In genomic region chr12:109597795-109598427, GRCh38 we compare ENCODE assay signal across 8 cellular contexts. TPM values are rescaled to one million over a fixed set of nuclear protein-coding genes. Genes with fewer than 3 reads are reported as not detected.
A peak's percentile ranks its signal among the peaks of the same experiment; 100 is the strongest.
DNase-seq lines count a peak whose midpoint lies in the region; ATAC-seq and TF ChIP-seq lines count a peak whose summit lies in the region.

No MANE protein-coding gene starts in this region.

- peaks cover 20% of the 10 kb centered on the region for H3K4me1 Mint-ChIP-seq in activated T-helper 2 cell treated with anti-CD3 and anti-CD28 coated beads, Interferon-gamma antibody, Interleukin-2, Interleukin-4, amounts not matched to agents 10 μg/mL and 5 μg/mL and 100 μg/mL, durations not matched to agents 14 hours and 24 hours and 36 hours (ENCODE audit: low read depth)
- peaks cover 14% of the 10 kb centered on the region for H3K4me1 Mint-ChIP-seq in neural crest cell
- H3K4me1 Mint-ChIP-seq in stimulated activated naive CD8-positive, alpha-beta T cell treated with anti-CD3 and anti-CD28 coated beads, Interleukin-15, amount 100 ng/mL, for 72 hours: peaks cover 32% of the 10 kb centered on the region

- no peaks in the 10 kb centered on the region for H3F3A ChIP-seq in Loucy (ENCODE audit: low read depth)

- no peaks in the 10 kb centered on the region for H3K9me3 ChIP-seq in Loucy (ENCODE audit: insufficient read depth, low read depth, low read length)

- H3K4me1 ChIP-seq in Loucy (ENCODE audit: insufficient read depth, low read length, poor library complexity, severe bottlenecking): peaks cover 19% of the 10 kb centered on the region

- no peaks in the 10 kb centered on the region for H3K79me2 ChIP-seq in Loucy (ENCODE audit: insufficient read depth, low read length)

- H2AFZ ChIP-seq in Loucy (ENCODE audit: low read length): no peak overlapping the region

- no peak overlapping the region for H3K4me3 Mint-ChIP-seq in activated T-helper 2 cell treated with anti-CD3 and anti-CD28 coated beads, Interferon-gamma antibody, Interleukin-2, Interleukin-4, amounts not matched to agents 10 μg/mL and 5 μg/mL and 100 μg/mL, durations not matched to agents 14 hours and 24 hours and 36 hours (ENCODE audit: low read depth)
- H3K4me3 Mint-ChIP-seq in neural crest cell: peak overlapping the region; percentile 40
- H3K4me3 Mint-ChIP-seq in stimulated activated naive CD8-positive, alpha-beta T cell treated with anti-CD3 and anti-CD28 coated beads, Interleukin-15, amount 100 ng/mL, for 72 hours: no peak overlapping the region

- peaks cover 11% of the 10 kb centered on the region for H4K20me1 ChIP-seq in Loucy (ENCODE audit: insufficient read depth, low read length, poor library complexity, severe bottlenecking)

- peak; percentile 89 for TF ChIP-seq CTCF in Loucy (conservative IDR thresholded peaks at IDR 0.05; ENCODE audit: low read length)
- TF ChIP-seq CTCF in fibroblast of pulmonary artery (IDR thresholded peaks at IDR 0.05; ENCODE audit: low read length, missing control alignments): peak; percentile 93
- TF ChIP-seq CTCF in neural crest cell (conservative IDR thresholded peaks at IDR 0.05): peak; percentile 98

- H3K4me3 ChIP-seq in Loucy (ENCODE audit: low read length, poor library complexity, severe bottlenecking): no peak overlapping the region
- no peak overlapping the region for H3K4me3 ChIP-seq in fibroblast of pulmonary artery (replicated peaks; ENCODE audit: low read depth, low read length)

- H3K9me2 ChIP-seq in Loucy (replicated peaks; ENCODE audit: low read depth, low read length): no peaks in the 10 kb centered on the region

- peaks cover 25% of the 10 kb centered on the region for H3K36me3 Mint-ChIP-seq in activated T-helper 2 cell treated with anti-CD3 and anti-CD28 coated beads, Interferon-gamma antibody, Interleukin-2, Interleukin-4, amounts not matched to agents 10 μg/mL and 5 μg/mL and 100 μg/mL, durations not matched to agents 14 hours and 24 hours and 36 hours (ENCODE audit: low read depth)
- peaks cover 2% of the 10 kb centered on the region for H3K36me3 Mint-ChIP-seq in neural crest cell (ENCODE audit: low read depth)

- no peak overlapping the region for H3K9ac ChIP-seq in Loucy (ENCODE audit: low read depth, low read length, poor library complexity, severe bottlenecking)

- H3K27me3 ChIP-seq in Loucy (ENCODE audit: insufficient read depth, low read length, poor library complexity, severe bottlenecking): no peaks in the 10 kb centered on the region

- no peaks in the 10 kb centered on the region for H3K27me3 Mint-ChIP-seq in activated T-helper 2 cell treated with anti-CD3 and anti-CD28 coated beads, Interferon-gamma antibody, Interleukin-2, Interleukin-4, amounts not matched to agents 10 μg/mL and 5 μg/mL and 100 μg/mL, durations not matched to agents 14 hours and 24 hours and 36 hours (ENCODE audit: low read depth)
- H3K27me3 Mint-ChIP-seq in neural crest cell (ENCODE audit: low read depth): no peaks in the 10 kb centered on the region
- no peaks in the 10 kb centered on the region for H3K27me3 Mint-ChIP-seq in stimulated activated naive CD8-positive, alpha-beta T cell treated with anti-CD3 and anti-CD28 coated beads, Interleukin-15, amount 100 ng/mL, for 72 hours

- H3K4me2 ChIP-seq in Loucy (ENCODE audit: low read depth, low read length, poor library complexity, severe bottlenecking): no peak overlapping the region

- peak; percentile 87 for DNase-seq in G401 (ENCODE audit: low spot score)
- peak; percentile 70 for DNase-seq in RPMI8226
- peak; percentile 44 for DNase-seq in activated T-helper 2 cell treated with anti-CD3 and anti-CD28 coated beads, Interferon-gamma antibody, Interleukin-2, Interleukin-4, amounts not matched to agents 10 μg/mL and 5 μg/mL and 100 μg/mL, durations not matched to agents 14 hours and 24 hours and 36 hours (ENCODE audit: low spot score)
- DNase-seq in fibroblast of pulmonary artery (ENCODE audit: low read depth): peak; percentile 84
- peak; percentile 91 for DNase-seq in neural crest cell (ENCODE audit: low read depth, low spot score)
- DNase-seq in stimulated activated naive CD8-positive, alpha-beta T cell treated with anti-CD3 and anti-CD28 coated beads, Interleukin-15, amount 100 ng/mL, for 72 hours: peak; percentile 47 to 55

- intact Hi-C loops in activated T-helper 2 cell treated with anti-CD3 and anti-CD28 coated beads, Interferon-gamma antibody, Interleukin-2, Interleukin-4, amounts not matched to agents 10 μg/mL and 5 μg/mL and 100 μg/mL, durations not matched to agents 14 hours and 24 hours and 36 hours (cut with micrococcal nuclease): loop anchor here (1.0 kb wide), 1 partner anchor 177 kb away; no protein-coding TSS in a partner anchor

- H3K9me3 Mint-ChIP-seq in activated T-helper 2 cell treated with anti-CD3 and anti-CD28 coated beads, Interferon-gamma antibody, Interleukin-2, Interleukin-4, amounts not matched to agents 10 μg/mL and 5 μg/mL and 100 μg/mL, durations not matched to agents 14 hours and 24 hours and 36 hours: no peaks in the 10 kb centered on the region
- H3K9me3 Mint-ChIP-seq in neural crest cell: no peaks in the 10 kb centered on the region
- no peaks in the 10 kb centered on the region for H3K9me3 Mint-ChIP-seq in stimulated activated naive CD8-positive, alpha-beta T cell treated with anti-CD3 and anti-CD28 coated beads, Interleukin-15, amount 100 ng/mL, for 72 hours

- no peak overlapping the region for H3K27ac Mint-ChIP-seq in activated T-helper 2 cell treated with anti-CD3 and anti-CD28 coated beads, Interferon-gamma antibody, Interleukin-2, Interleukin-4, amounts not matched to agents 10 μg/mL and 5 μg/mL and 100 μg/mL, durations not matched to agents 14 hours and 24 hours and 36 hours
- peak overlapping the region; percentile 73 for H3K27ac Mint-ChIP-seq in neural crest cell (ENCODE audit: unreplicated experiment)
- H3K27ac Mint-ChIP-seq in stimulated activated naive CD8-positive, alpha-beta T cell treated with anti-CD3 and anti-CD28 coated beads, Interleukin-15, amount 100 ng/mL, for 72 hours: no peak overlapping the region

- in situ Hi-C loops in G401 (cut with HindIII; ENCODE audit: low sequenced_read_pairs): no loop called here

- no peak for ATAC-seq in stimulated activated naive CD8-positive, alpha-beta T cell treated with anti-CD3 and anti-CD28 coated beads, Interleukin-15, amount 100 ng/mL, for 72 hours
- no peak for ATAC-seq in HG03439 (IDR thresholded peaks at IDR 0.05; ENCODE audit: unreplicated experiment)

- no peaks in the 10 kb centered on the region for H3K36me3 ChIP-seq in Loucy (ENCODE audit: insufficient read depth, low read length)

RNA-seq across cellular contexts. Expression of gene MVK, which starts 24.3 kb away (rescaled TPM):
- 34.5 and 37.4 TPM in 2 replicates for total RNA-seq in G401 (2014; rRNA removed; shearing (Covaris generic))
- 28.7 and 33.6 TPM in 2 replicates for total RNA-seq in activated T-helper 2 cell treated with anti-CD3 and anti-CD28 coated beads, Interferon-gamma antibody, Interleukin-2, Interleukin-4, amounts not matched to agents 10 μg/mL and 5 μg/mL and 100 μg/mL, durations not matched to agents 14 hours and 24 hours and 36 hours
- total RNA-seq in neural crest cell: 59.3 and 63.9 TPM in 2 replicates

RNA-seq across cellular contexts. Expression of gene MMAB, which starts 24.6 kb away (rescaled TPM):
- 44.0 and 50.3 TPM in 2 replicates for total RNA-seq in G401 (2014; rRNA removed; shearing (Covaris generic))
- total RNA-seq in activated T-helper 2 cell treated with anti-CD3 and anti-CD28 coated beads, Interferon-gamma antibody, Interleukin-2, Interleukin-4, amounts not matched to agents 10 μg/mL and 5 μg/mL and 100 μg/mL, durations not matched to agents 14 hours and 24 hours and 36 hours: 56.7 and 59.0 TPM in 2 replicates
- 84.9 and 95.6 TPM in 2 replicates for total RNA-seq in neural crest cell
